In genomic region chr2:130884013-130884412, GRCh38 we compare ENCODE assay signal across 21 cellular contexts. TPM values are rescaled to one million over a fixed set of nuclear protein-coding genes. Genes with fewer than 3 reads are reported as not detected.
"Had no signal": no experiment of that assay in that cellular context is flagged by ENCODE, and none has a peak within 500 bp of the region (broad histone marks: within the 10 kb centered on the region; RNA-seq: fewer than 3 reads in every experiment).

No MANE protein-coding gene starts in this region.

- H3K4me1 ChIP-seq: colonic mucosa, gastroesophageal sphincter, left ventricle myocardium inferior, lower lobe of right lung, transverse colon had no signal

- DNase-seq: colonic mucosa; dermis blood vessel endothelial cell; glutamatergic neuron; left cardiac atrium; left ventricle myocardium inferior; lower lobe of right lung; mesenchymal stem cell; naive B cell; occipital lobe; pancreas; right cardiac atrium; stimulated activated CD4-positive, alpha-beta T cell treated with anti-CD3 and anti-CD28 coated beads, Interleukin-2, amount 100 ng/mL, for 24 hours; stimulated activated CD4-positive, alpha-beta T cell treated with anti-CD3 and anti-CD28 coated beads, Interleukin-4, amount 100 ng/mL, for 4 hours; stimulated activated naive B cell treated with anti-CD40 and anti-IgM and Interleukin-4, amounts not matched to agents 10 μg/mL and 1 μg/mL and 100 μg/mL, for 72 hours; stimulated activated naive CD8-positive, alpha-beta T cell treated with anti-CD3 and anti-CD28 coated beads, Interleukin-15, amount 100 ng/mL, for 72 hours; transverse colon had no signal

- H3K36me3 Mint-ChIP-seq: naive B cell; stimulated activated naive B cell treated with anti-CD40 and anti-IgM and Interleukin-4, amounts not matched to agents 10 μg/mL and 1 μg/mL and 100 μg/mL, for 72 hours had no signal

- H3K36me3 ChIP-seq: colonic mucosa, gastroesophageal sphincter, left ventricle myocardium inferior, lower lobe of right lung, pancreas, thoracic aorta, transverse colon had no signal

- H3K4me3 ChIP-seq: colonic mucosa, gastroesophageal sphincter, left ventricle myocardium inferior, lower lobe of right lung, pancreas, thoracic aorta, transverse colon had no signal

- H3K9me3 Mint-ChIP-seq: naive B cell; nephron; stimulated activated naive B cell treated with anti-CD40 and anti-IgM and Interleukin-4, amounts not matched to agents 10 μg/mL and 1 μg/mL and 100 μg/mL, for 72 hours; stimulated activated naive CD8-positive, alpha-beta T cell treated with anti-CD3 and anti-CD28 coated beads, Interleukin-15, amount 100 ng/mL, for 72 hours had no signal

- H3K4me3 Mint-ChIP-seq: naive B cell; nephron; stimulated activated naive B cell treated with anti-CD40 and anti-IgM and Interleukin-4, amounts not matched to agents 10 μg/mL and 1 μg/mL and 100 μg/mL, for 72 hours; stimulated activated naive CD8-positive, alpha-beta T cell treated with anti-CD3 and anti-CD28 coated beads, Interleukin-15, amount 100 ng/mL, for 72 hours had no signal

- H3K27ac Mint-ChIP-seq: naive B cell; nephron; progenitor cell of endocrine pancreas; stimulated activated naive B cell treated with anti-CD40 and anti-IgM and Interleukin-4, amounts not matched to agents 10 μg/mL and 1 μg/mL and 100 μg/mL, for 72 hours; stimulated activated naive CD8-positive, alpha-beta T cell treated with anti-CD3 and anti-CD28 coated beads, Interleukin-15, amount 100 ng/mL, for 72 hours had no signal

- H3K4me1 Mint-ChIP-seq: naive B cell; nephron; stimulated activated naive B cell treated with anti-CD40 and anti-IgM and Interleukin-4, amounts not matched to agents 10 μg/mL and 1 μg/mL and 100 μg/mL, for 72 hours; stimulated activated naive CD8-positive, alpha-beta T cell treated with anti-CD3 and anti-CD28 coated beads, Interleukin-15, amount 100 ng/mL, for 72 hours had no signal

- FAIRE-seq: endothelial cell of umbilical vein, pancreas had no signal

- H3K9me3 ChIP-seq: colonic mucosa, gastroesophageal sphincter, lower lobe of right lung, pancreas, thoracic aorta, transverse colon had no signal

- H3K27me3 Mint-ChIP-seq: progenitor cell of endocrine pancreas had no signal

- H3K27me3 ChIP-seq: colonic mucosa, pancreas had no signal

- H3K27ac ChIP-seq: colonic mucosa, gastroesophageal sphincter, left ventricle myocardium inferior, lower lobe of right lung, pancreas, thoracic aorta, transverse colon had no signal

- ATAC-seq: gastroesophageal sphincter; left cardiac atrium; lower lobe of right lung; right cardiac atrium; stimulated activated naive B cell treated with anti-CD40 and anti-IgM and Interleukin-4, amounts not matched to agents 10 μg/mL and 1 μg/mL and 100 μg/mL, for 72 hours; stimulated activated naive CD8-positive, alpha-beta T cell treated with anti-CD3 and anti-CD28 coated beads, Interleukin-15, amount 100 ng/mL, for 72 hours had no signal

RNA-seq across cellular contexts. Expression of gene ARHGEF4, which starts 47.3 kb away (rescaled TPM):
- total RNA-seq: endothelial cell of umbilical vein had no signal
- polyA plus RNA-seq: endothelial cell of umbilical vein had no signal
